ENCODE assay signal across 12 cellular contexts in genomic region chrX:21658152-21658737, GRCh38. TPM values are rescaled to one million over a fixed set of nuclear protein-coding genes. Genes with fewer than 3 reads are reported as not detected.
DNase-seq lines count a peak whose midpoint lies in the region; ATAC-seq and TF ChIP-seq lines count a peak whose summit lies in the region.
"Had no signal": no experiment of that assay in that cellular context is flagged by ENCODE, and none has a peak within 500 bp of the region (broad histone marks: within the 10 kb centered on the region; RNA-seq: fewer than 3 reads in every experiment).

A gene with protein sequence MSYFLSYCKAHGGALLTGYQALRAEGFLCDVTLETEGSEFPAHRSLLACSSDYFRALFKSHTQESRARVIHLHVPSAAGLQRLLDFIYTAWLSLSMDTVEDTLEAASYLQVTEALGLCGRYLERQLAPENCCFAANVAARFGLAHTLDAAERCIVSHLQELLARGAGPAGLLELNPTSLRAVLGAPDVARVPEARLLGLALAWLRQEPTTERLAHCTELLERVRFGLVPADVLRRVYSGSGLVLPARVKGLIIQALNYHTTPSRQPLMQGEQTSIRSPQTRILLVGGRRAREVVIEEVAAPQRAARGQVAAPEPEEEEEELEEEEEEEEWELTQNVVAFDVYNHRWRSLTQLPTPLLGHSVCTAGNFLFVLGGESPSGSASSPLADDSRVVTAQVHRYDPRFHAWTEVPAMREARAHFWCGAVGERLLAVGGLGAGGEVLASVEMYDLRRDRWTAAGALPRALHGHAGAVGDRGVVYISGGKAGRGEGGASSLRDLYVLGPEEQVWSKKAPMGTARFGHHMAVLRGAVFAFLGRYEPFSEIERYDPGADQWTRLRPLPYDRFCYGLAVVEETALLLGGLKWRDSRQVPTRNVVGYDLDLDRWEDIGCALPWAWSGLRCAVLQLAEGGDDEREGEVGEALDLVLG (minus strand): TSS chrX:21658330. CDS start chrX:21657788, 542 bp downstream.

- intact Hi-C loops in Right ventricle myocardium superior (cut with DNase I) = no loop called here
- intact Hi-C loops in gastrocnemius medialis (cut with DNase I; ENCODE audit: low total_unique reads) = loop anchor here (5.0 kb wide), 2 partner anchors 79 to 284 kb away; partner anchors contain the start of gene SMS

- peak; percentile 45 to 66 for TF ChIP-seq POLR2A in gastrocnemius medialis (IDR thresholded peaks at IDR 0.05)

- peaks cover 6% of the 10 kb centered on the region for H3K27me3 Mint-ChIP-seq in activated CD4-positive, alpha-beta memory T cell treated with anti-CD3 and anti-CD28 coated beads, Interleukin-2, amount 10 ng/mL, durations not matched to agents 7 days and 5 days

- peaks cover 2% of the 10 kb centered on the region for H3K36me3 Mint-ChIP-seq in activated CD4-positive, alpha-beta memory T cell treated with anti-CD3 and anti-CD28 coated beads, Interleukin-2, amount 10 ng/mL, durations not matched to agents 7 days and 5 days (ENCODE audit: low read depth)

- POLR2A ChIA-PET in activated CD4-positive, alpha-beta memory T cell treated with anti-CD3 and anti-CD28 coated beads, Interleukin-2, amount 10 ng/mL, durations not matched to agents 7 days and 5 days (lab: Charles Lee) = no interaction called here

- peaks cover 4% of the 10 kb centered on the region for H3K4me1 Mint-ChIP-seq in activated CD4-positive, alpha-beta memory T cell treated with anti-CD3 and anti-CD28 coated beads, Interleukin-2, amount 10 ng/mL, durations not matched to agents 7 days and 5 days

- H3K4me3 ChIP-seq in gastrocnemius medialis (peak within 1 kb of the TSS; percentile 48 to 57 (median 54)), HAP-1 (no peak within 1 kb of the TSS)
- H3K4me3 ChIP-seq: ovary had no signal

- in situ Hi-C loops in GM13977 (cut with MboI; ENCODE audit: low pct_unique_long_range_greater_than_20kb, low sequenced_read_pairs, unreplicated experiment) = no loop called here
- in situ Hi-C loops in gastrocnemius medialis (cut with MboI; ENCODE audit: low sequenced_read_pairs in 4 of 4) = no loop called here
- in situ Hi-C loops in HAP-1 (cut with MboI; ENCODE audit: low sequenced_read_pairs) = no loop called here

- ATAC-seq in Right ventricle myocardium superior (ENCODE audit: poor library complexity) (peak; percentile 90), gastrocnemius medialis (peak; percentile 72 to 73), HG02759 (IDR thresholded peaks at IDR 0.05; ENCODE audit: unreplicated experiment) (no peak)

- no peak within 1 kb of the TSS for H3K27ac Mint-ChIP-seq in activated CD4-positive, alpha-beta memory T cell treated with anti-CD3 and anti-CD28 coated beads, Interleukin-2, amount 10 ng/mL, durations not matched to agents 7 days and 5 days

- H3K27me3 ChIP-seq in gastrocnemius medialis (no peaks in the 10 kb centered on the region), HAP-1 (ENCODE audit: low read depth) (no peaks in the 10 kb centered on the region; the same call in 1 of the 2 replicates)
- H3K27me3 ChIP-seq: ovary had no signal

- peaks cover 0 to 20% of the 10 kb centered on the region in 2 donors for H3K4me1 ChIP-seq in gastrocnemius medialis
- no peaks in the 10 kb centered on the region for H3K4me1 ChIP-seq in HAP-1

- no peaks in the 10 kb centered on the region for H3K9me3 Mint-ChIP-seq in activated CD4-positive, alpha-beta memory T cell treated with anti-CD3 and anti-CD28 coated beads, Interleukin-2, amount 10 ng/mL, durations not matched to agents 7 days and 5 days

- peak within 1 kb of the TSS; percentile 92 to 95 (median 93) for H3K27ac ChIP-seq in gastrocnemius medialis
- H3K27ac ChIP-seq: ovary had no signal

- H3K9me3 ChIP-seq in gastrocnemius medialis = no peaks in the 10 kb centered on the region
- no peaks in the 10 kb centered on the region for H3K9me3 ChIP-seq in HAP-1
- H3K9me3 ChIP-seq: ovary had no signal

- no peaks in the 10 kb centered on the region for H3K36me3 ChIP-seq in gastrocnemius medialis
- no peaks in the 10 kb centered on the region for H3K36me3 ChIP-seq in HAP-1 (replicated peaks)
- H3K36me3 ChIP-seq: ovary had no signal

- peak within 1 kb of the TSS; percentile 44 for H3K4me3 Mint-ChIP-seq in activated CD4-positive, alpha-beta memory T cell treated with anti-CD3 and anti-CD28 coated beads, Interleukin-2, amount 10 ng/mL, durations not matched to agents 7 days and 5 days

- DNase-seq in GM13977 (ENCODE audit: low spot score) (peak; percentile 23), Right ventricle myocardium superior (peak; percentile 51), gastrocnemius medialis (peak; percentile 43 to 74), NCI-H345 (lab: John Stamatoyannopoulos, UW) (no peak), HAP-1 (ENCODE audit: low spot score in 2 of 2) (no peak), NCI-H526 treated with DMSO at 0.1 percent for 48 hours (lab: John Stamatoyannopoulos, UW) (no peak)
- no peak for DNase-seq in activated CD4-positive, alpha-beta memory T cell treated with anti-CD3 and anti-CD28 coated beads, Interleukin-2, amount 10 ng/mL, durations not matched to agents 7 days and 5 days
- DNase-seq: effector CD4-positive, alpha-beta T cell; NCI-H1694 had no signal

- no peak for TF ChIP-seq CTCF in GM13977 (IDR thresholded peaks at IDR 0.05; ENCODE audit: extremely low read depth, insufficient read depth, missing control alignments)
- TF ChIP-seq CTCF in gastrocnemius medialis (IDR thresholded peaks at IDR 0.05 in 4 of 5, conservative IDR thresholded peaks at IDR 0.05 in 1 of 5) = no peak

- CTCF ChIA-PET in activated CD4-positive, alpha-beta memory T cell treated with anti-CD3 and anti-CD28 coated beads, Interleukin-2, amount 10 ng/mL, durations not matched to agents 7 days and 5 days (lab: Charles Lee) = interaction anchor here (0.7 kb wide), 1 partner anchor 222 kb away, joined by 5 read pairs; no protein-coding TSS in a partner anchor

RNA-seq across cellular contexts. Expression of the gene that starts here (rescaled TPM):
- total RNA-seq in activated CD4-positive, alpha-beta memory T cell treated with anti-CD3 and anti-CD28 coated beads, Interleukin-2, amount 10 ng/mL, durations not matched to agents 7 days and 5 days = under 1 TPM; 0.40 to 0.58 TPM
- total RNA-seq in Right ventricle myocardium superior (4.2 TPM), gastrocnemius medialis (1 to 10 TPM; 2.2 to 6.2 (median 3.4) TPM)
- total RNA-seq: ovary, urinary bladder had no signal

Comparison
In these comparisons a context has a peak if more than half of its experiments do, and no peak if none do; other contexts are left out.
1. DNase-seq: peak in GM13977 (single experiment), Right ventricle myocardium superior (single experiment) and gastrocnemius medialis (2 of 2); none in activated CD4-positive, alpha-beta memory T cell treated with anti-CD3 and anti-CD28 coated beads, Interleukin-2, amount 10 ng/mL, durations not matched to agents 7 days and 5 days (single experiment), NCI-H345 (single experiment), HAP-1 (0 of 2) and NCI-H526 treated with DMSO at 0.1 percent for 48 hours (single experiment).